ENCODE assay signal across 22 cellular contexts in genomic region chr5:90099099-90099498, GRCh38.
"Had no signal": no experiment of that assay in that cellular context is flagged by ENCODE, and none has a peak within 500 bp of the region (broad histone marks: within the 10 kb centered on the region; RNA-seq: fewer than 3 reads in every experiment).

No MANE protein-coding gene starts in this region.

- DNase-seq: activated B cell treated with CpG ODN at 0.5 μM for 24 hours; activated CD4-positive, alpha-beta T cell treated with anti-CD3 and anti-CD28 coated beads for 36 hours; activated CD4-positive, alpha-beta T cell treated with anti-CD3 and anti-CD28 coated beads, Interleukin-2, amount 50 U/mL, for 4 hours; activated CD8-positive, alpha-beta memory T cell treated with anti-CD3 and anti-CD28 coated beads, Interleukin-2, amount 50 U/mL, for 48 hours; activated naive CD4-positive, alpha-beta T cell; activated T-cell treated with anti-CD3 and anti-CD28 coated beads, Interleukin-2, amount 50 U/mL, for 4 hours; adrenal gland; dermis blood vessel endothelial cell; effector memory CD4-positive, alpha-beta T cell; heart left ventricle; kidney; natural killer cell; psoas muscle; stimulated activated CD4-positive, alpha-beta T cell treated with anti-CD3 and anti-CD28 coated beads, Interleukin-1b, Interleukin-23, amount 100 ng/mL, for 48 hours; stimulated activated naive CD8-positive, alpha-beta T cell treated with anti-CD3 and anti-CD28 coated beads, Interleukin-15, amount 100 ng/mL, for 72 hours; T1000; tibial artery had no signal

- H3K36me3 ChIP-seq: adrenal gland, cardiac muscle cell, heart left ventricle, right atrium auricular region, tibial artery had no signal

- H3K4me3 ChIP-seq: adrenal gland, cardiac muscle cell, heart left ventricle, lung, psoas muscle, right atrium auricular region, tibial artery had no signal

- H3K27ac ChIP-seq: adrenal gland, cardiac muscle cell, heart left ventricle, psoas muscle, tibial artery had no signal

- H3K4me1 ChIP-seq: adrenal gland, psoas muscle had no signal

- ATAC-seq: activated CD4-positive, alpha-beta T cell treated with anti-CD3 and anti-CD28 coated beads for 36 hours; activated T-cell treated with anti-CD3 and anti-CD28 coated beads, Interleukin-2, amount 50 U/mL, for 4 hours; esophagus mucosa; heart left ventricle; left lobe of liver; natural killer cell; psoas muscle; stimulated activated naive CD8-positive, alpha-beta T cell treated with anti-CD3 and anti-CD28 coated beads, Interleukin-15, amount 100 ng/mL, for 72 hours had no signal

- H3K9me3 ChIP-seq: adrenal gland, psoas muscle, right atrium auricular region, tibial artery had no signal

- H3K27me3 ChIP-seq: adrenal gland, cardiac muscle cell, heart left ventricle, right atrium auricular region, tibial artery had no signal
